Comparison of ENCODE assay signal across 21 cellular contexts in the genomic region with DNA sequence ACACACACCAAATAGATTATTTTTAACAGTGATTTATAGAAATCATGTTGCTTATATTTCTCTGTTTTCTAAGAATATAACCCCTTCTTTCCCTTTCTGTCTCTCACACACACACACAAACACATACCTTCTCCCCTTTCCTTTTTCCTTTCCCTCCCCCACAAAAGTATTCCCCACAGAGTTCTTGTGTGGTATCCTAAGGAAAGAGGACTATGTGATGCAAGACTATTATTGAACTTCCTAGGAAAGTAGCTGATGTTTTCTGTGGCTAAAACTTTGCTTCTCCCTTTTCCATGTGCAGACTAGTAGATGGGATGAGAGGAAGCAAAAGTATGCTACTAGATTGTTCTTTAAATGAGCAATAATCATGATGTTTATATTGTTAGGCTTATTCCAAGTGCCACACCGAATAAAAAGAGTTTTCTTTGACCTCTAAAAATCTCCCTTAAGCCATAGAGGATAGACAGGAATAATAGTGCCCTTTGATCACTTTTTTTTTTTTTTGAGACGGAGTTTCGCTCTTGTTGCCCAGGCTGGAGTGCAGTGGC. TPM values are rescaled to one million over a fixed set of nuclear protein-coding genes. Genes with fewer than 3 reads are reported as not detected.
A peak's percentile ranks its signal among the peaks of the same experiment; 100 is the strongest.
DNase-seq lines count a peak whose midpoint lies in the region; ATAC-seq and TF ChIP-seq lines count a peak whose summit lies in the region.
"Had no signal": no experiment of that assay in that cellular context is flagged by ENCODE, and none has a peak within 500 bp of the region (broad histone marks: within the 10 kb centered on the region; RNA-seq: fewer than 3 reads in every experiment).

No MANE protein-coding gene starts in this region.

- no peaks in the 10 kb centered on the region for H4K20me1 ChIP-seq in mammary epithelial cell (ENCODE audit: insufficient read depth, low read length)

- POLR2A ChIA-PET in MCF 10A (lab: Yijun Ruan, JAX), result interaction anchor here (0.6 kb wide), 1 partner anchor 29 kb away, joined by 3 read pairs; no protein-coding TSS in a partner anchor
- POLR2A ChIA-PET in naive thymus-derived CD4-positive, alpha-beta T cell (lab: Charles Lee), result interaction anchor here (1.4 kb wide), 1 partner anchor 38 kb away, joined by 4 read pairs; no protein-coding TSS in a partner anchor

- BruUV-seq in MCF 10A (replicated peaks; lab: Mats Ljungman, UMichigan) (no TSS peak), mammary epithelial cell (replicated peaks; lab: Mats Ljungman, UMichigan) (no TSS peak)

- peak overlapping the region; percentile 66 for H3K27ac Mint-ChIP-seq in MCF 10A (ENCODE audit: low read depth, unreplicated experiment)
- peak overlapping the region in 1 of 9 donors; percentile 38 for H3K27ac Mint-ChIP-seq in naive thymus-derived CD4-positive, alpha-beta T cell
- H3K27ac Mint-ChIP-seq: IgD-negative memory B cell had no signal

- no peak overlapping the region for H3K9ac ChIP-seq in mammary epithelial cell (ENCODE audit: insufficient read depth, low read length)

- H3K4me1 Mint-ChIP-seq in MCF 10A (ENCODE audit: insufficient read depth, unreplicated experiment), result peaks cover 21% of the 10 kb centered on the region
- H3K4me1 Mint-ChIP-seq in naive thymus-derived CD4-positive, alpha-beta T cell, result peaks cover 0 to 11% (median 4%) of the 10 kb centered on the region in 7 donors

- WGBS in mammary epithelial cell (ENCODE audit: low coverage, missing lambda C conversion rate), result 50% methylated on average over 2 of the region's 3 CpGs
- 75 to 88% (median 84%) methylated on average over 3 of the region's 3 CpGs for WGBS in psoas muscle, 3 donors

- no peak for TF ChIP-seq CTCF in MCF 10A (IDR thresholded peaks at IDR 0.05; ENCODE audit: unreplicated experiment)
- TF ChIP-seq CTCF in mammary epithelial cell (conservative IDR thresholded peaks at IDR 0.05 in 1 of 2, IDR thresholded peaks at IDR 0.05 in 1 of 2; ENCODE audit: extremely low read depth in 1 of 2, insufficient read depth in 1 of 2, low read depth in 1 of 2, low read length in 2 of 2), result no peak
- TF ChIP-seq CTCF in coronary artery (IDR thresholded peaks at IDR 0.05), result no peak
- no peak for TF ChIP-seq CTCF in tibial artery (IDR thresholded peaks at IDR 0.05)
- no peak for TF ChIP-seq CTCF in psoas muscle (IDR thresholded peaks at IDR 0.05)

- intact Hi-C loops in MCF 10A (cut with micrococcal nuclease), result no loop called here
- intact Hi-C loops in mammary epithelial cell (cut with micrococcal nuclease), result no loop called here
- intact Hi-C loops in tibial artery (cut with DNase I; ENCODE audit: low total_unique reads), result no loop called here
- intact Hi-C loops in naive thymus-derived CD4-positive, alpha-beta T cell (cut with micrococcal nuclease), result no loop called here
- intact Hi-C loops in psoas muscle (cut with DNase I), result no loop called here
- intact Hi-C loops in sciatic nerve (cut with DNase I), result no loop called here

- H3K4me3 ChIP-seq in mammary epithelial cell (replicated peaks in 1 of 3; ENCODE audit: insufficient read depth in 1 of 3, low read depth in 2 of 3, low read length in 3 of 3) (no peak overlapping the region), coronary artery (no peak overlapping the region), tibial artery (no peak overlapping the region), psoas muscle (no peak overlapping the region)
- H3K4me3 ChIP-seq in naive thymus-derived CD4-positive, alpha-beta T cell (ENCODE audit: low read length), result no peak overlapping the region
- H3K4me3 ChIP-seq: spleen, upper lobe of left lung had no signal

- H3K9me3 ChIP-seq in mammary epithelial cell (replicated peaks; ENCODE audit: insufficient read depth, low read length) (no peaks in the 10 kb centered on the region), tibial artery (no peaks in the 10 kb centered on the region), psoas muscle (no peaks in the 10 kb centered on the region)
- no peaks in the 10 kb centered on the region for H3K9me3 ChIP-seq in naive thymus-derived CD4-positive, alpha-beta T cell (ENCODE audit: control insufficient read depth in 2 of 3, low read length in 3 of 3)
- H3K9me3 ChIP-seq: spleen, upper lobe of left lung had no signal

- no peak for ATAC-seq in naive thymus-derived CD4-positive, alpha-beta T cell
- ATAC-seq in psoas muscle, result no peak
- no peak for ATAC-seq in sciatic nerve
- ATAC-seq: activated CD4-positive, CD25-positive, alpha-beta regulatory T cell treated with anti-CD3 and anti-CD28 coated beads, Interleukin-2, amount 50 U/mL, for 24 hours had no signal

- H3K27ac ChIP-seq in mammary epithelial cell (ENCODE audit: insufficient read depth, low read depth, low read length) (no peak overlapping the region), coronary artery (peak overlapping the region; percentile 21 to 22), layer of hippocampus (ENCODE audit: low read depth, low read length) (peak overlapping the region; percentile 42), tibial artery (peak overlapping the region; percentile 48), psoas muscle (no peak overlapping the region)
- H3K27ac ChIP-seq in naive thymus-derived CD4-positive, alpha-beta T cell (ENCODE audit: low read depth, low read length), result no peak overlapping the region
- H3K27ac ChIP-seq: 22Rv1, spleen, upper lobe of left lung had no signal

- peaks cover 3% of the 10 kb centered on the region for H3K79me2 ChIP-seq in mammary epithelial cell (ENCODE audit: insufficient read depth, low read length)

- H3K27me3 ChIP-seq in mammary epithelial cell (ENCODE audit: insufficient read depth, low read length) (no peaks in the 10 kb centered on the region), layer of hippocampus (ENCODE audit: control insufficient read depth, insufficient read depth, low read length) (no peaks in the 10 kb centered on the region), tibial artery (no peaks in the 10 kb centered on the region), psoas muscle (ENCODE audit: insufficient read depth in 3 of 3, low read length in 2 of 3) (no peaks in the 10 kb centered on the region)
- H3K27me3 ChIP-seq in naive thymus-derived CD4-positive, alpha-beta T cell (ENCODE audit: control insufficient read depth in 2 of 2, insufficient read depth in 2 of 2, low read length in 2 of 2), result no peaks in the 10 kb centered on the region
- H3K27me3 ChIP-seq: spleen, upper lobe of left lung had no signal

- H3K36me3 ChIP-seq in mammary epithelial cell (ENCODE audit: insufficient read depth, low read length) (peaks cover 3% of the 10 kb centered on the region), tibial artery (no peaks in the 10 kb centered on the region), psoas muscle (ENCODE audit: insufficient read depth in 1 of 2, low read depth in 1 of 2) (peaks cover 0 to 6% of the 10 kb centered on the region in 2 donors)
- H3K36me3 ChIP-seq in naive thymus-derived CD4-positive, alpha-beta T cell (ENCODE audit: control insufficient read depth in 2 of 3, insufficient read depth in 3 of 3, low read length in 3 of 3), result peaks cover 0 to 4% (median 0%) of the 10 kb centered on the region in 3 experiments

- H3K4me3 Mint-ChIP-seq in MCF 10A (ENCODE audit: unreplicated experiment), result no peak overlapping the region
- no peak overlapping the region for H3K4me3 Mint-ChIP-seq in naive thymus-derived CD4-positive, alpha-beta T cell
- H3K4me3 Mint-ChIP-seq: IgD-negative memory B cell had no signal

- CTCF ChIA-PET in MCF 10A (lab: Yijun Ruan, JAX) (interaction anchor here (0.5 to 1.5 kb wide), 5 partner anchors 109 to 1409 kb away, joined by 3 to 11 read pairs (median 4); no protein-coding TSS in a partner anchor), mammary epithelial cell (lab: Charles Lee; ENCODE audit: low non-redundant PET) (no interaction called here)
- CTCF ChIA-PET in naive thymus-derived CD4-positive, alpha-beta T cell (lab: Charles Lee), result no interaction called here

- in situ Hi-C loops in mammary epithelial cell (cut with MboI; ENCODE audit: low sequenced_read_pairs in 2 of 2), result no loop called here

- DNase-seq in MCF 10A (ENCODE audit: unreplicated experiment), result no peak
- DNase-seq in mammary epithelial cell, result no peak
- DNase-seq in coronary artery (ENCODE audit: low spot score), result no peak
- no peak for DNase-seq in tibial artery
- no peak for DNase-seq in naive thymus-derived CD4-positive, alpha-beta T cell
- DNase-seq in psoas muscle, result no peak
- DNase-seq in sciatic nerve (ENCODE audit: low spot score), result no peak
- DNase-seq: activated effector memory CD4-positive, alpha-beta T cell treated with Interleukin-2 at 50 U/mL for 16 hours; C1 segment of cervical spinal cord; DMS153; foreskin fibroblast; NCI-H2029 treated with DMSO at 0.1 percent for 48 hours; NCI-H526; posterior cingulate gyrus; SHP77 treated with DMSO at 0.1 percent for 48 hours; spleen had no signal

- peaks cover 32% of the 10 kb centered on the region for H3K36me3 Mint-ChIP-seq in MCF 10A (ENCODE audit: insufficient read depth, unreplicated experiment)
- peaks cover 0 to 25% (median 19%) of the 10 kb centered on the region in 5 donors for H3K36me3 Mint-ChIP-seq in naive thymus-derived CD4-positive, alpha-beta T cell

- H2AFZ ChIP-seq in mammary epithelial cell (ENCODE audit: low read depth, low read length), result no peak overlapping the region

- H3K4me1 ChIP-seq in mammary epithelial cell (ENCODE audit: insufficient read depth, low read length), result peaks cover 4% of the 10 kb centered on the region
- peaks cover 0 to 88% (median 20%) of the 10 kb centered on the region in 4 donors for H3K4me1 ChIP-seq in tibial artery
- no peaks in the 10 kb centered on the region for H3K4me1 ChIP-seq in naive thymus-derived CD4-positive, alpha-beta T cell (ENCODE audit: control insufficient read depth in 2 of 2, insufficient read depth in 2 of 2, low read length in 2 of 2)
- H3K4me1 ChIP-seq in psoas muscle, result no peaks in the 10 kb centered on the region

- H3K4me2 ChIP-seq in mammary epithelial cell (ENCODE audit: insufficient read depth, low read depth, low read length), result no peak overlapping the region

- dilution Hi-C loops in mammary epithelial cell (cut with HindIII; ENCODE audit: low sequenced_read_pairs), result no loop called here

- no peaks in the 10 kb centered on the region for H3K27me3 Mint-ChIP-seq in MCF 10A (ENCODE audit: insufficient read depth, unreplicated experiment)
- no peaks in the 10 kb centered on the region for H3K27me3 Mint-ChIP-seq in naive thymus-derived CD4-positive, alpha-beta T cell
- H3K27me3 Mint-ChIP-seq: IgD-negative memory B cell had no signal

- H3K9me3 Mint-ChIP-seq in MCF 10A (ENCODE audit: unreplicated experiment), result no peaks in the 10 kb centered on the region
- no peaks in the 10 kb centered on the region for H3K9me3 Mint-ChIP-seq in naive thymus-derived CD4-positive, alpha-beta T cell
- H3K9me3 Mint-ChIP-seq: IgD-negative memory B cell had no signal

RNA-seq across cellular contexts. Expression of a gene that starts 38.7 kb away (rescaled TPM):
- total RNA-seq in MCF 10A (2022) (13.8 and 21.8 TPM in 2 replicates), mammary epithelial cell (10 to 100 TPM; 16.1 to 21.5 TPM), psoas muscle (10 to 100 TPM in 1 of 4 donors, 1 to 10 TPM in 3; 5.6 to 14.0 (median 8.5) TPM), sciatic nerve (44.1 TPM)
- polyA plus RNA-seq in mammary epithelial cell (2.4 TPM), psoas muscle (1 to 10 TPM; 2.5 to 6.0 (median 4.1) TPM)
- polyA minus RNA-seq in mammary epithelial cell, result 2.6 TPM
- total RNA-seq in naive thymus-derived CD4-positive, alpha-beta T cell, result 10 to 100 TPM; 11.1 to 21.7 (median 14.9) TPM
- under 1 TPM; 0.82 to 0.84 TPM for polyA plus RNA-seq in naive thymus-derived CD4-positive, alpha-beta T cell

Comparison
In these comparisons a context has a peak if more than half of its experiments do, and no peak if none do; other contexts are left out.
1. H3K27ac ChIP-seq: peak in coronary artery (2 of 2), layer of hippocampus (single experiment) and tibial artery (2 of 2); none in mammary epithelial cell (single experiment), naive thymus-derived CD4-positive, alpha-beta T cell (single experiment) and psoas muscle (single experiment).